Comparison of ENCODE assay signal across 15 cellular contexts in genomic region chr6:52392944-52393343, GRCh38. TPM values are rescaled to one million over a fixed set of nuclear protein-coding genes. Genes with fewer than 3 reads are reported as not detected.
DNase-seq lines count a peak whose midpoint lies in the region; ATAC-seq and TF ChIP-seq lines count a peak whose summit lies in the region.
"Had no signal": no experiment of that assay in that cellular context is flagged by ENCODE, and none has a peak within 500 bp of the region (broad histone marks: within the 10 kb centered on the region; RNA-seq: fewer than 3 reads in every experiment).

No MANE protein-coding gene starts in this region.

- H3K36me3 ChIP-seq in PC-3 (ENCODE audit: low read depth, low read length): no peaks in the 10 kb centered on the region
- H3K36me3 ChIP-seq: lower lobe of right lung had no signal

- POLR2A ChIA-PET in activated CD4-positive, alpha-beta T cell treated with anti-CD3 and anti-CD28 coated beads for 36 hours (lab: Charles Lee): no interaction called here
- POLR2A ChIA-PET in PC-3 (lab: Charles Lee; ENCODE audit: unreplicated experiment): no interaction called here

- H3K9me2 ChIP-seq in PC-3 (replicated peaks; ENCODE audit: low read length): no peaks in the 10 kb centered on the region

- TF ChIP-seq CTCF in PC-3 (conservative IDR thresholded peaks at IDR 0.05; ENCODE audit: low read depth, low read length): no peak

- H3K27ac ChIP-seq in PC-3 (ENCODE audit: low read length): no peak overlapping the region
- H3K27ac ChIP-seq: lower lobe of right lung, SK-N-MC had no signal

- no peaks in the 10 kb centered on the region for H4K20me1 ChIP-seq in PC-3 (ENCODE audit: low read length)

- no TSS peak for BruUV-seq in PC-3 (replicated peaks; lab: Mats Ljungman, UMichigan)

- peaks cover 4% of the 10 kb centered on the region for H3F3A ChIP-seq in PC-3 (ENCODE audit: low read length, unreplicated experiment)

- no peak overlapping the region for H3K27ac Mint-ChIP-seq in activated CD4-positive, alpha-beta T cell treated with anti-CD3 and anti-CD28 coated beads for 36 hours
- H3K27ac Mint-ChIP-seq in central memory CD8-positive, alpha-beta T cell (ENCODE audit: low read depth): peak overlapping the region; percentile 92

- H3K4me1 ChIP-seq in PC-3 (ENCODE audit: insufficient read depth, low read length): peaks cover 39% of the 10 kb centered on the region

- H3K79me2 ChIP-seq in PC-3 (ENCODE audit: low read length): no peaks in the 10 kb centered on the region

- H3K4me1 Mint-ChIP-seq in activated CD4-positive, alpha-beta T cell treated with anti-CD3 and anti-CD28 coated beads for 36 hours: peaks cover 92% of the 10 kb centered on the region
- H3K4me1 Mint-ChIP-seq in central memory CD8-positive, alpha-beta T cell: peaks cover 84% of the 10 kb centered on the region

- no peak for DNase-seq in activated CD4-positive, alpha-beta T cell treated with anti-CD3 and anti-CD28 coated beads for 36 hours
- DNase-seq in activated CD4-positive, alpha-beta T cell treated with anti-CD3 and anti-CD28 coated beads for 48 hours: no peak
- DNase-seq in PC-3 (peak; percentile 50), renal cortical epithelial cell (ENCODE audit: low read depth) (peak; percentile 26), SW 1271 (lab: John Stamatoyannopoulos, UW) (no peak), NCI-H1417 (lab: John Stamatoyannopoulos, UW) (no peak)
- DNase-seq in central memory CD8-positive, alpha-beta T cell (ENCODE audit: low spot score in 2 of 2): no peak
- no peak for DNase-seq in activated effector memory CD4-positive, alpha-beta T cell treated with anti-CD3 and anti-CD28 coated beads, Interleukin-2, amount 50 U/mL, for 16 hours
- DNase-seq: effector CD8-positive, alpha-beta T cell; hippocampal formation; lower lobe of right lung; NCI-H2081; occipital lobe; stimulated activated CD4-positive, alpha-beta T cell treated with anti-CD3 and anti-CD28 coated beads, Interleukin-15, amount 100 ng/mL, for 24 hours had no signal

- no peaks in the 10 kb centered on the region for H3K27me3 ChIP-seq in PC-3 (ENCODE audit: low read length)

- H3K4me3 ChIP-seq in PC-3 (ENCODE audit: low read length): no peak overlapping the region
- H3K4me3 ChIP-seq: lower lobe of right lung, SK-N-MC had no signal

- ATAC-seq in activated CD4-positive, alpha-beta T cell treated with anti-CD3 and anti-CD28 coated beads for 36 hours: peak; percentile 27
- no peak for ATAC-seq in PC-3
- no peak for ATAC-seq in central memory CD8-positive, alpha-beta T cell (replicated peaks; ENCODE audit: extremely low read depth, poor library complexity, severe bottlenecking)
- ATAC-seq: lower lobe of right lung had no signal

- H3K9me3 ChIP-seq in PC-3 (ENCODE audit: low read length): no peaks in the 10 kb centered on the region
- H3K9me3 ChIP-seq: lower lobe of right lung had no signal

- no peaks in the 10 kb centered on the region for H3K27me3 Mint-ChIP-seq in activated CD4-positive, alpha-beta T cell treated with anti-CD3 and anti-CD28 coated beads for 36 hours
- H3K27me3 Mint-ChIP-seq in central memory CD8-positive, alpha-beta T cell: no peaks in the 10 kb centered on the region

- H2AFZ ChIP-seq in PC-3 (ENCODE audit: low read length): no peak overlapping the region

- H3K9ac ChIP-seq in PC-3 (ENCODE audit: low read length): no peak overlapping the region

- H3K9me3 Mint-ChIP-seq in activated CD4-positive, alpha-beta T cell treated with anti-CD3 and anti-CD28 coated beads for 36 hours (ENCODE audit: low read depth): no peaks in the 10 kb centered on the region
- H3K9me3 Mint-ChIP-seq in central memory CD8-positive, alpha-beta T cell: peaks cover 13% of the 10 kb centered on the region

- CTCF ChIA-PET in activated CD4-positive, alpha-beta T cell treated with anti-CD3 and anti-CD28 coated beads for 36 hours (lab: Charles Lee): interaction anchor here (0.7 to 4.4 kb wide), 5 partner anchors 12 to 231 kb away, joined by 3 to 46 read pairs (median 3); partner anchors contain the start of gene MCM3
- CTCF ChIA-PET in PC-3 (lab: Charles Lee): no interaction called here

- H3K4me2 ChIP-seq in PC-3 (ENCODE audit: low read length): no peak overlapping the region

- peaks cover 2% of the 10 kb centered on the region for H3K36me3 Mint-ChIP-seq in activated CD4-positive, alpha-beta T cell treated with anti-CD3 and anti-CD28 coated beads for 36 hours (ENCODE audit: low read depth)
- peaks cover 23% of the 10 kb centered on the region for H3K36me3 Mint-ChIP-seq in central memory CD8-positive, alpha-beta T cell (ENCODE audit: insufficient read depth)

- no peak overlapping the region for H3K4me3 Mint-ChIP-seq in activated CD4-positive, alpha-beta T cell treated with anti-CD3 and anti-CD28 coated beads for 36 hours
- H3K4me3 Mint-ChIP-seq in central memory CD8-positive, alpha-beta T cell: no peak overlapping the region

- intact Hi-C loops in activated CD4-positive, alpha-beta T cell treated with anti-CD3 and anti-CD28 coated beads for 36 hours (cut with DNase I, micrococcal nuclease): loop anchor here (5.0 to 10.0 kb wide), 4 partner anchors 166 to 912 kb away; partner anchors contain the start of gene GSTA4 (in 1 of the 2)
- intact Hi-C loops in PC-3 (cut with micrococcal nuclease): no loop called here

RNA-seq across cellular contexts. Expression of gene EFHC1, which starts 27.2 kb away (rescaled TPM):
- total RNA-seq in activated CD4-positive, alpha-beta T cell treated with anti-CD3 and anti-CD28 coated beads for 36 hours: 1 to 10 TPM; 2.2 to 3.6 TPM
- 14.5 and 22.4 TPM in 2 replicates for total RNA-seq in PC-3 (2014; rRNA removed)
- 19.6 and 50.2 TPM in 2 replicates for total RNA-seq in renal cortical epithelial cell

RNA-seq across cellular contexts. Expression of gene PAQR8, which starts 31.0 kb away (rescaled TPM):
- 1 to 10 TPM; 9.0 to 9.1 TPM for total RNA-seq in activated CD4-positive, alpha-beta T cell treated with anti-CD3 and anti-CD28 coated beads for 36 hours
- 0.44 and 0.46 TPM in 2 replicates for total RNA-seq in PC-3 (2014; rRNA removed)
- 3.6 and 3.8 TPM in 2 replicates for total RNA-seq in renal cortical epithelial cell

Comparison
In these comparisons a context has a peak if more than half of its experiments do, and no peak if none do; other contexts are left out.
1. DNase-seq: peak in PC-3 (single experiment) and renal cortical epithelial cell (single experiment); none in activated CD4-positive, alpha-beta T cell treated with anti-CD3 and anti-CD28 coated beads for 36 hours (single experiment), activated CD4-positive, alpha-beta T cell treated with anti-CD3 and anti-CD28 coated beads for 48 hours (single experiment), central memory CD8-positive, alpha-beta T cell (0 of 2), SW 1271 (0 of 2), activated effector memory CD4-positive, alpha-beta T cell treated with anti-CD3 and anti-CD28 coated beads, Interleukin-2, amount 50 U/mL, for 16 hours (single experiment) and NCI-H1417 (0 of 3).